Comparison of ENCODE assay signal across 9 cellular contexts in genomic region chr9:110021891-110022290, GRCh38.
DNase-seq lines count a peak whose midpoint lies in the region; ATAC-seq and TF ChIP-seq lines count a peak whose summit lies in the region.
"Had no signal": no experiment of that assay in that cellular context is flagged by ENCODE, and none has a peak within 500 bp of the region (broad histone marks: within the 10 kb centered on the region; RNA-seq: fewer than 3 reads in every experiment).

No MANE protein-coding gene starts in this region.

- H3K36me3 ChIP-seq in right atrium auricular region, result no peaks in the 10 kb centered on the region
- no peaks in the 10 kb centered on the region for H3K36me3 ChIP-seq in thoracic aorta

- H3K27me3 Mint-ChIP-seq in T-helper 17 cell, result no peaks in the 10 kb centered on the region

- H3K4me3 ChIP-seq in right atrium auricular region (no peak overlapping the region), thoracic aorta (no peak overlapping the region)

- ATAC-seq in Right ventricle myocardium superior (ENCODE audit: poor library complexity), result peak; percentile 52
- peak; percentile 93 for ATAC-seq in HG03060 (IDR thresholded peaks at IDR 0.05; ENCODE audit: low read depth, unreplicated experiment)
- ATAC-seq in T-helper 17 cell, result peak; percentile 70
- ATAC-seq in thoracic aorta (ENCODE audit: insufficient number of reproducible peaks, low FRiP score, low read depth), result peak; percentile 50

- H3K9me3 ChIP-seq in right atrium auricular region, result no peaks in the 10 kb centered on the region
- no peaks in the 10 kb centered on the region for H3K9me3 ChIP-seq in T-helper 17 cell (ENCODE audit: control insufficient read depth, low read length, poor library complexity, severe bottlenecking)
- H3K9me3 ChIP-seq in thoracic aorta, result no peaks in the 10 kb centered on the region

- H3K27me3 ChIP-seq in right atrium auricular region (no peaks in the 10 kb centered on the region), thoracic aorta (replicated peaks; ENCODE audit: insufficient read depth) (no peaks in the 10 kb centered on the region)

- H3K27ac ChIP-seq in right atrium auricular region, result peak overlapping the region in 1 of 2 donors; percentile 10
- peak overlapping the region; percentile 1 to 7 for H3K27ac ChIP-seq in thoracic aorta

- H3K4me1 Mint-ChIP-seq in T-helper 17 cell, result peaks cover 6% of the 10 kb centered on the region

- H3K4me1 ChIP-seq in right atrium auricular region (peaks cover 0 to 15% of the 10 kb centered on the region in 2 donors), thoracic aorta (ENCODE audit: control insufficient read depth in 1 of 2, low read depth in 2 of 2) (peaks cover 8 to 10% of the 10 kb centered on the region in 2 donors)

- intact Hi-C loops in Right ventricle myocardium superior (cut with DNase I), result no loop called here

- H3K36me3 Mint-ChIP-seq in T-helper 17 cell (ENCODE audit: low read depth), result no peaks in the 10 kb centered on the region

- no peak for TF ChIP-seq CTCF in right atrium auricular region (IDR thresholded peaks at IDR 0.05)
- no peak for TF ChIP-seq CTCF in thoracic aorta (IDR thresholded peaks at IDR 0.05)

- peak overlapping the region; percentile 65 for H3K4me3 Mint-ChIP-seq in T-helper 17 cell

- no peak overlapping the region for H3K27ac Mint-ChIP-seq in T-helper 17 cell

- no peak for DNase-seq in Right ventricle myocardium superior
- DNase-seq in right atrium auricular region (ENCODE audit: low spot score), result no peak
- DNase-seq in T-helper 17 cell, result no peak
- DNase-seq in thoracic aorta (ENCODE audit: low spot score), result no peak
- DNase-seq in occipital lobe (lab: John Stamatoyannopoulos, UW), result no peak
- DNase-seq in COLO668 (lab: John Stamatoyannopoulos, UW; ENCODE audit: unreplicated experiment), result no peak
- no peak for DNase-seq in NK-92 (lab: John Stamatoyannopoulos, UW; ENCODE audit: unreplicated experiment)
- DNase-seq: stimulated activated CD4-positive, alpha-beta T cell treated with anti-CD3 and anti-CD28 coated beads, Interleukin-2, amount 100 ng/mL, for 24 hours had no signal
